1 cellular context compared by ENCODE assay signal in the genomic region with DNA sequence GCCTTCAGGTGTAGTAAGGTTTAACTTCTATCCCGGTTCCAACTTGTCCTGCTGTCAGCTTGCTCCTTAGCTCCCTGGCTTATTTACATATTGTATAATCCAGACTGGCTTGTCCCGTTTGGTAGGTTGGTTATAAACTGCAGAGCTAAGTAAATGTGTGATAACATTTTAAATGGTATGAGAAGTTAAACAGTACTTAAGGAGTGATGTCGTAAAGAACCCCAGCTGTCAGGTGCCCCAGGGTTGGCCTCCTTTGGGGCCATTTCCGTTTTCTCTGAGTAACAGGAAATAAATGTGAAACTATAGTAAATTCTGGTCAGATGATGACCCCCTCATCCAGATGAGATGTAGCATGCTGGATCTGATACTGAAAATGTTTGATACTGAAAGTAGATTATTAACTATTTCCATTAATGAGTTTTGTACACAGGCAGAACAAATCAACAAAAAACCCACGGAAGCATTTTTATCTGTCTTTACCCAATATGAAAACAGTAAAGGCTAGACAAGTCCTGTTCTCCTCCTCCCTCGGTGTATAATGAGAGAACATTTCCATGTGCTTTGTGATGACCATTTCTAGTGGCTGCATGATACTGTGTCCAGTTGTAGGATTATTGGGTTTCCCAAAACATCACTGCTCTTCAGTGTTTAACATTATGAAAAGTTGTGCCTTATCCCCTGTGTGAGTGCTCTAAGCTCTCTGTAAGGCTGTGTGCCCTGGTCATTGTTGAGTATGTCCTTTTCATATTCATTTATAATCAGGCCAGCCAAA.
TF ChIP-seq lines count a peak whose summit lies in the region.

No MANE protein-coding gene starts in this region.

TF ChIP-seq in IMR-90, 13 proteins besides CTCF, POLR2A, EP300 and RAD21:
- TF ChIP-seq USF2 (IDR thresholded peaks at IDR 0.05; ENCODE audit: low read depth, low read length) (peak; percentile 68), RFX5 (IDR thresholded peaks at IDR 0.05; ENCODE audit: low read depth, low read length) (no peak), MAZ (IDR thresholded peaks at IDR 0.05; ENCODE audit: borderline replicate concordance, low read depth, low read length) (peak; percentile 58; the same call in 1 of the 2 replicates), FOS (IDR thresholded peaks at IDR 0.05; ENCODE audit: low read depth, low read length) (0 out of 2 replicates have a peak, but pooled peaks have one; percentile 21), BHLHE40 (IDR thresholded peaks at IDR 0.05; ENCODE audit: low read depth, low read length) (peak; percentile 58; the same call in 1 of the 2 replicates), ELK1 (IDR thresholded peaks at IDR 0.05; ENCODE audit: borderline replicate concordance, low read depth, low read length) (no peak), CHD1 (IDR thresholded peaks at IDR 0.05; ENCODE audit: low read depth, low read length) (no peak), NFE2L2 (IDR thresholded peaks at IDR 0.05; ENCODE audit: low read depth, low read length) (no peak), CEBPB (IDR thresholded peaks at IDR 0.05; ENCODE audit: low read depth, low read length) (peak; percentile 26; the same call in 1 of the 2 replicates), SMC3 (IDR thresholded peaks at IDR 0.05; ENCODE audit: low read depth, low read length) (no peak)
